8 cellular contexts compared by ENCODE assay signal in genomic region chr5:170312666-170313065, GRCh38. TPM values are rescaled to one million over a fixed set of nuclear protein-coding genes. Genes with fewer than 3 reads are reported as not detected.
A peak's percentile ranks its signal among the peaks of the same experiment; 100 is the strongest.
DNase-seq lines count a peak whose midpoint lies in the region; ATAC-seq, FAIRE-seq and TF ChIP-seq lines count a peak whose summit lies in the region.

No MANE protein-coding gene starts in this region.

- no peak for TF ChIP-seq POLR2A in endothelial cell of umbilical vein (IDR thresholded peaks at IDR 0.05; ENCODE audit: low read depth, low read length)

- TF ChIP-seq CTCF in endothelial cell of umbilical vein (IDR thresholded peaks at IDR 0.05; ENCODE audit: extremely low read depth in 1 of 2, insufficient read depth in 1 of 2, low read depth in 1 of 2, low read length in 2 of 2), result no peak
- TF ChIP-seq CTCF in GM20000 (IDR thresholded peaks at IDR 0.05; ENCODE audit: extremely low read depth, missing control alignments), result no peak

- peak overlapping the region; percentile 80 for H3K4me3 Mint-ChIP-seq in activated CD4-positive, alpha-beta T cell treated with anti-CD3 and anti-CD28 coated beads for 36 hours

- H3K4me1 ChIP-seq in endothelial cell of umbilical vein (ENCODE audit: control insufficient read depth, extremely low read depth, insufficient read depth, low read length), result peaks cover 3% of the 10 kb centered on the region

- no peak overlapping the region for H2AFZ ChIP-seq in endothelial cell of umbilical vein (ENCODE audit: low read depth, low read length)

- no peaks in the 10 kb centered on the region for H3K9me3 Mint-ChIP-seq in activated CD4-positive, alpha-beta T cell treated with anti-CD3 and anti-CD28 coated beads for 36 hours (ENCODE audit: low read depth)

- no peaks in the 10 kb centered on the region for H3K9me3 ChIP-seq in endothelial cell of umbilical vein (replicated peaks; ENCODE audit: control insufficient read depth, insufficient read depth, low read length)

- intact Hi-C loops in activated CD4-positive, alpha-beta T cell treated with anti-CD3 and anti-CD28 coated beads for 36 hours (cut with DNase I, micrococcal nuclease), result loop anchor here (1.0 to 10.0 kb wide), 8 partner anchors 9 to 1862 kb away; partner anchors contain the start of genes LCP2 (in 2 of the 2) and SPDL1 (in 1 of the 2)
- intact Hi-C loops in endothelial cell of umbilical vein (cut with micrococcal nuclease), result no loop called here

- POLR2A ChIA-PET in activated CD4-positive, alpha-beta T cell treated with anti-CD3 and anti-CD28 coated beads for 36 hours (lab: Charles Lee), result interaction anchor here (1.0 to 2.4 kb wide), 6 partner anchors 9 to 85 kb away, joined by 3 to 52 read pairs (median 6); partner anchors contain the start of gene LCP2
- POLR2A ChIA-PET in endothelial cell of umbilical vein (lab: Charles Lee), result no interaction called here

- peaks cover 0 to 3% of the 10 kb centered on the region in 2 experiments for H3K27me3 ChIP-seq in endothelial cell of umbilical vein (ENCODE audit: control insufficient read depth in 2 of 2, insufficient read depth in 2 of 2, low read length in 2 of 2)

- H3K4me3 ChIP-seq in endothelial cell of umbilical vein (replicated peaks in 1 of 3; ENCODE audit: insufficient read depth in 1 of 3, low read depth in 1 of 3, low read length in 3 of 3), result no peak overlapping the region

- no peak for FAIRE-seq in endothelial cell of umbilical vein (lab: Jason Lieb, UNC)

- H3K36me3 ChIP-seq in endothelial cell of umbilical vein (ENCODE audit: control insufficient read depth in 2 of 2, extremely low read depth in 1 of 2, insufficient read depth in 2 of 2, low read length in 2 of 2), result no peaks in the 10 kb centered on the region

- peak; percentile 60 for ATAC-seq in HG03095 (IDR thresholded peaks at IDR 0.05; ENCODE audit: unreplicated experiment)
- ATAC-seq in activated CD4-positive, alpha-beta T cell treated with anti-CD3 and anti-CD28 coated beads for 36 hours, result peak; percentile 91

- H3K4me2 ChIP-seq in endothelial cell of umbilical vein (ENCODE audit: insufficient read depth, low read length), result no peak overlapping the region

- CTCF ChIA-PET in activated CD4-positive, alpha-beta T cell treated with anti-CD3 and anti-CD28 coated beads for 36 hours (lab: Charles Lee), result interaction anchor here (1.5 to 4.5 kb wide), 9 partner anchors 9 to 62 kb away, joined by 4 to 39 read pairs (median 10); no protein-coding TSS in a partner anchor
- CTCF ChIA-PET in endothelial cell of umbilical vein (lab: Charles Lee), result interaction anchor here (1.8 kb wide), 1 partner anchor 13 kb away, joined by 6 read pairs; no protein-coding TSS in a partner anchor

- H4K20me1 ChIP-seq in endothelial cell of umbilical vein (replicated peaks; ENCODE audit: control insufficient read depth, extremely low read depth, insufficient read depth, low read length), result no peaks in the 10 kb centered on the region

- H3K36me3 Mint-ChIP-seq in activated CD4-positive, alpha-beta T cell treated with anti-CD3 and anti-CD28 coated beads for 36 hours (ENCODE audit: low read depth), result peaks cover 8% of the 10 kb centered on the region

- no peak overlapping the region for H3K27ac ChIP-seq in endothelial cell of umbilical vein (ENCODE audit: insufficient read depth, low read depth, low read length)

- H3K27me3 Mint-ChIP-seq in activated CD4-positive, alpha-beta T cell treated with anti-CD3 and anti-CD28 coated beads for 36 hours, result no peaks in the 10 kb centered on the region

- peak; percentile 71 for DNase-seq in ELF-1 (ENCODE audit: low read depth, low spot score)
- peak; percentile 84 for DNase-seq in activated CD4-positive, alpha-beta T cell treated with anti-CD3 and anti-CD28 coated beads for 36 hours
- peak; percentile 8 for DNase-seq in endothelial cell of umbilical vein (ENCODE audit: low read depth, low spot score)
- peak; percentile 58 to 79 for DNase-seq in stimulated activated CD8-positive, alpha-beta memory T cell treated with anti-CD3 and anti-CD28 coated beads, Interleukin-15, amount 100 ng/mL, for 4 hours (ENCODE audit: low read depth in 2 of 2)
- no peak for DNase-seq in NCI-H1694 (lab: John Stamatoyannopoulos, UW)
- no peak for DNase-seq in GM20000 (ENCODE audit: low spot score)
- DNase-seq in NCI-H1417 (lab: John Stamatoyannopoulos, UW), result no peak

- H3K9ac ChIP-seq in endothelial cell of umbilical vein (replicated peaks; ENCODE audit: extremely low read depth, insufficient read depth, low read length), result no peak overlapping the region

- dilution Hi-C loops in endothelial cell of umbilical vein (cut with MboI; ENCODE audit: extremely low pct_ligation_motif_present, low sequenced_read_pairs), result no loop called here

- no peaks in the 10 kb centered on the region for H3K79me2 ChIP-seq in endothelial cell of umbilical vein (ENCODE audit: control insufficient read depth, insufficient read depth, low read length)

- no TSS peak for BruUV-seq in endothelial cell of umbilical vein (replicated peaks; lab: Mats Ljungman, UMichigan)

- no peaks in the 10 kb centered on the region for H3K9me1 ChIP-seq in endothelial cell of umbilical vein (replicated peaks; ENCODE audit: control insufficient read depth, extremely low read depth, insufficient read depth, low read length)

- peaks cover 67% of the 10 kb centered on the region for H3K4me1 Mint-ChIP-seq in activated CD4-positive, alpha-beta T cell treated with anti-CD3 and anti-CD28 coated beads for 36 hours

- peak overlapping the region; percentile 98 for H3K27ac Mint-ChIP-seq in activated CD4-positive, alpha-beta T cell treated with anti-CD3 and anti-CD28 coated beads for 36 hours

TF ChIP-seq in endothelial cell of umbilical vein, 7 proteins besides CTCF, POLR2A, EP300 and RAD21:
- TF ChIP-seq, protein P1, sequence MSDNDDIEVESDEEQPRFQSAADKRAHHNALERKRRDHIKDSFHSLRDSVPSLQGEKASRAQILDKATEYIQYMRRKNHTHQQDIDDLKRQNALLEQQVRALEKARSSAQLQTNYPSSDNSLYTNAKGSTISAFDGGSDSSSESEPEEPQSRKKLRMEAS (IDR thresholded peaks at IDR 0.05; ENCODE audit: insufficient read depth, insufficient read length), result no peak
- TF ChIP-seq EZH2 (IDR thresholded peaks at IDR 0.05; ENCODE audit: borderline replicate concordance, low read depth, low read length, severe bottlenecking), result no peak

RNA-seq across cellular contexts. Expression of gene LCP2, which starts 15.1 kb away (rescaled TPM):
- total RNA-seq in activated CD4-positive, alpha-beta T cell treated with anti-CD3 and anti-CD28 coated beads for 36 hours, result 100 to 1,000 TPM; 173 to 232 TPM
- total RNA-seq in endothelial cell of umbilical vein, result not detected in 2 replicates
- not detected in 2 replicates for polyA plus RNA-seq in endothelial cell of umbilical vein
- polyA plus RNA-seq in endothelial cell of umbilical vein (2011; cell fraction: cytosol; rRNA removed), result 0.05 TPM in 1 of 2 replicates, not detected in the other
- not detected in 2 replicates for polyA plus RNA-seq in endothelial cell of umbilical vein (2011; cell fraction: nucleus; rRNA removed)
- polyA plus RNA-seq in endothelial cell of umbilical vein (2012), result 0.26 TPM in 1 of 2 replicates, not detected in the other
- polyA minus RNA-seq in endothelial cell of umbilical vein, result 0.22 and 0.83 TPM in 2 replicates
- polyA minus RNA-seq in endothelial cell of umbilical vein (2011; cell fraction: cytosol; rRNA and poly(A)+ RNA removed), result not detected
- polyA minus RNA-seq in endothelial cell of umbilical vein (2011; cell fraction: nucleus; rRNA and poly(A)+ RNA removed), result not detected in 2 replicates

Comparison
In these comparisons a context has a peak if more than half of its experiments do, and no peak if none do; other contexts are left out.
1. DNase-seq: peak in ELF-1 (single experiment), activated CD4-positive, alpha-beta T cell treated with anti-CD3 and anti-CD28 coated beads for 36 hours (single experiment), endothelial cell of umbilical vein (single experiment) and stimulated activated CD8-positive, alpha-beta memory T cell treated with anti-CD3 and anti-CD28 coated beads, Interleukin-15, amount 100 ng/mL, for 4 hours (2 of 2); none in NCI-H1694 (single experiment), GM20000 (single experiment) and NCI-H1417 (0 of 3).
2. RNA of gene LCP2, which starts 15.1 kb away (total RNA-seq): 173 to 232 TPM in activated CD4-positive, alpha-beta T cell treated with anti-CD3 and anti-CD28 coated beads for 36 hours; not detected in endothelial cell of umbilical vein; every median in the first group is over 100 times any median in the second.